Comparison of ENCODE assay signal across 1 cellular context in genomic region chr5:57102905-57103255, GRCh38.
TF ChIP-seq lines count a peak whose summit lies in the region.

No MANE protein-coding gene starts in this region.

TF ChIP-seq in HepG2, 621 proteins besides CTCF, POLR2A, EP300 and RAD21 (continued from another document and continues in another):
- TF ChIP-seq NR2C2 (CRISPR knock-in tag; IDR thresholded peaks at IDR 0.05; ENCODE audit: borderline replicate concordance) (0 out of 2 replicates have a peak, but pooled peaks have one; percentile 0), PPARG (CRISPR knock-in tag; conservative IDR thresholded peaks at IDR 0.05) (peak; percentile 95), YY1 (IDR thresholded peaks at IDR 0.05; ENCODE audit: insufficient read depth, insufficient replicate concordance, low read depth, low read length) (no peak), DNMT3B (CRISPR knock-in tag; conservative IDR thresholded peaks at IDR 0.05) (no peak), CSRNP2 (CRISPR knock-in tag; conservative IDR thresholded peaks at IDR 0.05; ENCODE audit: low read depth) (no peak), ZNF841 (CRISPR knock-in tag; IDR thresholded peaks at IDR 0.05; ENCODE audit: borderline replicate concordance) (no peak), ZNF510 (CRISPR knock-in tag; IDR thresholded peaks at IDR 0.05; ENCODE audit: low read depth) (no peak), SIX1 (CRISPR knock-in tag; IDR thresholded peaks at IDR 0.05; ENCODE audit: borderline replicate concordance) (peak; percentile 68), SP5 (CRISPR knock-in tag; IDR thresholded peaks at IDR 0.05; ENCODE audit: borderline replicate concordance, low read depth) (no peak), TRAFD1 (CRISPR knock-in tag; IDR thresholded peaks at IDR 0.05; ENCODE audit: borderline replicate concordance) (no peak), SNAPC5 (CRISPR knock-in tag; IDR thresholded peaks at IDR 0.05; ENCODE audit: borderline replicate concordance) (no peak), ZNF674 (CRISPR knock-in tag; IDR thresholded peaks at IDR 0.05; ENCODE audit: low read depth) (no peak), NCOA2 (CRISPR knock-in tag; IDR thresholded peaks at IDR 0.05) (peak; percentile 67), HMGA1 (CRISPR knock-in tag; conservative IDR thresholded peaks at IDR 0.05) (no peak), PRDM10 (CRISPR knock-in tag; IDR thresholded peaks at IDR 0.05; ENCODE audit: low read depth) (no peak), MEIS2 (CRISPR knock-in tag; IDR thresholded peaks at IDR 0.05) (no peak), ETV6 (CRISPR knock-in tag; conservative IDR thresholded peaks at IDR 0.05) (no peak), ZNF280D (CRISPR knock-in tag; IDR thresholded peaks at IDR 0.05) (no peak), HOXA5 (CRISPR knock-in tag; IDR thresholded peaks at IDR 0.05) (no peak), ZFP1 (CRISPR knock-in tag; IDR thresholded peaks at IDR 0.05) (0 out of 2 replicates have a peak, but pooled peaks have one; percentile 25), ZBTB38 (CRISPR knock-in tag; IDR thresholded peaks at IDR 0.05) (no peak), ZNF253 (CRISPR knock-in tag; IDR thresholded peaks at IDR 0.05; ENCODE audit: borderline replicate concordance) (no peak), FOXO4 (CRISPR knock-in tag; conservative IDR thresholded peaks at IDR 0.05) (no peak), HHEX (CRISPR knock-in tag; IDR thresholded peaks at IDR 0.05) (no peak), FOSL1 (CRISPR knock-in tag; IDR thresholded peaks at IDR 0.05; ENCODE audit: borderline replicate concordance) (no peak), CHCHD3 (CRISPR knock-in tag; IDR thresholded peaks at IDR 0.05) (no peak), YEATS2 (CRISPR knock-in tag; IDR thresholded peaks at IDR 0.05; ENCODE audit: borderline replicate concordance) (no peak), HMGXB4 (CRISPR knock-in tag; IDR thresholded peaks at IDR 0.05; ENCODE audit: borderline replicate concordance in 1 of 2, low read depth in 1 of 2) (no peak), RBFOX2 (IDR thresholded peaks at IDR 0.05; ENCODE audit: low read depth, low read length) (no peak), POLR2AphosphoS5 (IDR thresholded peaks at IDR 0.05; ENCODE audit: low read depth, low read length) (peak; percentile 32; the same call in 1 of the 2 replicates), ZNF546 (CRISPR knock-in tag; conservative IDR thresholded peaks at IDR 0.05) (no peak)
- TF ChIP-seq, protein P1, sequence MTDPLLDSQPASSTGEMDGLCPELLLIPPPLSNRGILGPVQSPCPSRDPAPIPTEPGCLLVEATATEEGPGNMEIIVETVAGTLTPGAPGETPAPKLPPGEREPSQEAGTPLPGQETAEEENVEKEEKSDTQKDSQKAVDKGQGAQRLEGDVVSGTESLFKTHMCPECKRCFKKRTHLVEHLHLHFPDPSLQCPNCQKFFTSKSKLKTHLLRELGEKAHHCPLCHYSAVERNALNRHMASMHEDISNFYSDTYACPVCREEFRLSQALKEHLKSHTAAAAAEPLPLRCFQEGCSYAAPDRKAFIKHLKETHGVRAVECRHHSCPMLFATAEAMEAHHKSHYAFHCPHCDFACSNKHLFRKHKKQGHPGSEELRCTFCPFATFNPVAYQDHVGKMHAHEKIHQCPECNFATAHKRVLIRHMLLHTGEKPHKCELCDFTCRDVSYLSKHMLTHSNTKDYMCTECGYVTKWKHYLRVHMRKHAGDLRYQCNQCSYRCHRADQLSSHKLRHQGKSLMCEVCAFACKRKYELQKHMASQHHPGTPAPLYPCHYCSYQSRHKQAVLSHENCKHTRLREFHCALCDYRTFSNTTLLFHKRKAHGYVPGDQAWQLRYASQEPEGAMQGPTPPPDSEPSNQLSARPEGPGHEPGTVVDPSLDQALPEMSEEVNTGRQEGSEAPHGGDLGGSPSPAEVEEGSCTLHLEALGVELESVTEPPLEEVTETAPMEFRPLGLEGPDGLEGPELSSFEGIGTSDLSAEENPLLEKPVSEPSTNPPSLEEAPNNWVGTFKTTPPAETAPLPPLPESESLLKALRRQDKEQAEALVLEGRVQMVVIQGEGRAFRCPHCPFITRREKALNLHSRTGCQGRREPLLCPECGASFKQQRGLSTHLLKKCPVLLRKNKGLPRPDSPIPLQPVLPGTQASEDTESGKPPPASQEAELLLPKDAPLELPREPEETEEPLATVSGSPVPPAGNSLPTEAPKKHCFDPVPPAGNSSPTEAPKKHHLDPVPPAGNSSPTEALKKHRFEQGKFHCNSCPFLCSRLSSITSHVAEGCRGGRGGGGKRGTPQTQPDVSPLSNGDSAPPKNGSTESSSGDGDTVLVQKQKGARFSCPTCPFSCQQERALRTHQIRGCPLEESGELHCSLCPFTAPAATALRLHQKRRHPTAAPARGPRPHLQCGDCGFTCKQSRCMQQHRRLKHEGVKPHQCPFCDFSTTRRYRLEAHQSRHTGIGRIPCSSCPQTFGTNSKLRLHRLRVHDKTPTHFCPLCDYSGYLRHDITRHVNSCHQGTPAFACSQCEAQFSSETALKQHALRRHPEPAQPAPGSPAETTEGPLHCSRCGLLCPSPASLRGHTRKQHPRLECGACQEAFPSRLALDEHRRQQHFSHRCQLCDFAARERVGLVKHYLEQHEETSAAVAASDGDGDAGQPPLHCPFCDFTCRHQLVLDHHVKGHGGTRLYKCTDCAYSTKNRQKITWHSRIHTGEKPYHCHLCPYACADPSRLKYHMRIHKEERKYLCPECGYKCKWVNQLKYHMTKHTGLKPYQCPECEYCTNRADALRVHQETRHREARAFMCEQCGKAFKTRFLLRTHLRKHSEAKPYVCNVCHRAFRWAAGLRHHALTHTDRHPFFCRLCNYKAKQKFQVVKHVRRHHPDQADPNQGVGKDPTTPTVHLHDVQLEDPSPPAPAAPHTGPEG (CRISPR knock-in tag; IDR thresholded peaks at IDR 0.05), result no peak
- TF ChIP-seq, protein P2, sequence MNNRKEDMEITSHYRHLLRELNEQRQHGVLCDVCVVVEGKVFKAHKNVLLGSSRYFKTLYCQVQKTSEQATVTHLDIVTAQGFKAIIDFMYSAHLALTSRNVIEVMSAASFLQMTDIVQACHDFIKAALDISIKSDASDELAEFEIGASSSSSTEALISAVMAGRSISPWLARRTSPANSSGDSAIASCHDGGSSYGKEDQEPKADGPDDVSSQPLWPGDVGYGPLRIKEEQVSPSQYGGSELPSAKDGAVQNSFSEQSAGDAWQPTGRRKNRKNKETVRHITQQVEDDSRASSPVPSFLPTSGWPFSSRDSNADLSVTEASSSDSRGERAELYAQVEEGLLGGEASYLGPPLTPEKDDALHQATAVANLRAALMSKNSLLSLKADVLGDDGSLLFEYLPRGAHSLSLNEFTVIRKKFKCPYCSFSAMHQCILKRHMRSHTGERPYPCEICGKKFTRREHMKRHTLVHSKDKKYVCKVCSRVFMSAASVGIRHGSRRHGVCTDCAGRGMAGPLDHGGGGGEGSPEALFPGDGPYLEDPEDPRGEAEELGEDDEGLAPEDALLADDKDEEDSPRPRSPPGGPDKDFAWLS (CRISPR knock-in tag; IDR thresholded peaks at IDR 0.05; ENCODE audit: borderline replicate concordance), result no peak
- TF ChIP-seq, protein P3, sequence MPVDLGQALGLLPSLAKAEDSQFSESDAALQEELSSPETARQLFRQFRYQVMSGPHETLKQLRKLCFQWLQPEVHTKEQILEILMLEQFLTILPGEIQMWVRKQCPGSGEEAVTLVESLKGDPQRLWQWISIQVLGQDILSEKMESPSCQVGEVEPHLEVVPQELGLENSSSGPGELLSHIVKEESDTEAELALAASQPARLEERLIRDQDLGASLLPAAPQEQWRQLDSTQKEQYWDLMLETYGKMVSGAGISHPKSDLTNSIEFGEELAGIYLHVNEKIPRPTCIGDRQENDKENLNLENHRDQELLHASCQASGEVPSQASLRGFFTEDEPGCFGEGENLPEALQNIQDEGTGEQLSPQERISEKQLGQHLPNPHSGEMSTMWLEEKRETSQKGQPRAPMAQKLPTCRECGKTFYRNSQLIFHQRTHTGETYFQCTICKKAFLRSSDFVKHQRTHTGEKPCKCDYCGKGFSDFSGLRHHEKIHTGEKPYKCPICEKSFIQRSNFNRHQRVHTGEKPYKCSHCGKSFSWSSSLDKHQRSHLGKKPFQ (CRISPR knock-in tag; IDR thresholded peaks at IDR 0.05; ENCODE audit: insufficient replicate concordance), result no peak
